In the genomic region with DNA sequence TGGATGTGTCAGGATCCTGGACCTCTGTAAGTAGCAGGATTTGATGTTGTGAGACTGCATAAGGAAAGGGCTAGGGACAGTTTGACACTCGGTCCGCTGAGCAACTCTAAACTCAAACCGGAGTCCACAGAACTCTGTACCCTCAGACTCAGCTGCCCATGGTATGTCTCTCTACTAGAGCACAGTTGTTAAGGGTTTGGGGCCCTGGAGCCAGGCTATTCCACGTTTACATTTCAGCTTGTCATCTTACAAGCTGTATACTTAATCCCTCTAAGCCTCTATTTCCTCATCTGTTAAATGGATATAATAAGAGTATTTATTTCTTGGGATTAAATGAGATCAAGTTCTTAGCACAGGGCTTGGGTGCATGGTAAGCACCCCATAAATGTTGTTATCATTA, we compare ENCODE assay signal across 17 cellular contexts. TPM values are rescaled to one million over a fixed set of nuclear protein-coding genes. Genes with fewer than 3 reads are reported as not detected.
DNase-seq lines count a peak whose midpoint lies in the region; ATAC-seq and TF ChIP-seq lines count a peak whose summit lies in the region.
"Had no signal": no experiment of that assay in that cellular context is flagged by ENCODE, and none has a peak within 500 bp of the region (broad histone marks: within the 10 kb centered on the region; RNA-seq: fewer than 3 reads in every experiment).

No MANE protein-coding gene starts in this region.

- H3K36me3 Mint-ChIP-seq in stimulated activated effector memory CD8-positive, alpha-beta T cell treated with anti-CD3 and anti-CD28 coated beads, Interleukin-12 subunit alpha, Interleukin-12 subunit beta, amount 100 ng/mL, for 72 hours, result no peaks in the 10 kb centered on the region
- H3K36me3 Mint-ChIP-seq: CD8-positive, alpha-beta memory T cell had no signal

- H3K27me3 ChIP-seq in SJCRH30 (no peaks in the 10 kb centered on the region), muscle layer of duodenum (ENCODE audit: low read depth, low read length) (no peaks in the 10 kb centered on the region)
- H3K27me3 ChIP-seq: BLaER1 had no signal

- TF ChIP-seq CTCF in HEK293 (tag by site-specific recombination; IDR thresholded peaks at IDR 0.05) (no peak), fibroblast of villous mesenchyme (IDR thresholded peaks at IDR 0.05; ENCODE audit: insufficient read depth, low read depth, low read length) (no peak)

- POLR2A ChIA-PET in HEK293 (lab: Yijun Ruan, JAX), result interaction anchor here (1.3 to 1.4 kb wide), 2 partner anchors 38 to 123 kb away, joined by 3 to 10 read pairs; a partner anchor contains a TSS

- no peaks in the 10 kb centered on the region for H3K9me3 ChIP-seq in HEK293 (ENCODE audit: control insufficient read depth, insufficient read depth, low read depth, low read length)
- H3K9me3 ChIP-seq in SJCRH30 (replicated peaks), result no peaks in the 10 kb centered on the region
- H3K9me3 ChIP-seq in muscle layer of duodenum (ENCODE audit: control insufficient read depth in 1 of 2, low read length in 2 of 2), result no peaks in the 10 kb centered on the region
- H3K9me3 ChIP-seq: BLaER1 had no signal

- peaks cover 18% of the 10 kb centered on the region for H3K4me1 Mint-ChIP-seq in stimulated activated effector memory CD8-positive, alpha-beta T cell treated with anti-CD3 and anti-CD28 coated beads, Interleukin-12 subunit alpha, Interleukin-12 subunit beta, amount 100 ng/mL, for 72 hours

- H3K4me1 ChIP-seq in HEK293 (ENCODE audit: control insufficient read depth, insufficient read depth, low read length), result peaks cover 38% of the 10 kb centered on the region
- peaks cover 52% of the 10 kb centered on the region for H3K4me1 ChIP-seq in SJCRH30
- H3K4me1 ChIP-seq in muscle layer of duodenum (ENCODE audit: control insufficient read depth in 1 of 2, insufficient read depth in 2 of 2, low read length in 2 of 2), result peaks cover 4 to 50% of the 10 kb centered on the region in 2 donors
- H3K4me1 ChIP-seq: BLaER1 had no signal

- ATAC-seq in stimulated activated effector memory CD8-positive, alpha-beta T cell treated with anti-CD3 and anti-CD28 coated beads, Interleukin-12 subunit alpha, Interleukin-12 subunit beta, amount 100 ng/mL, for 72 hours, result no peak
- ATAC-seq: GM12878 had no signal

- CTCF ChIA-PET in HEK293 (lab: Yijun Ruan, JAX), result interaction anchor here (3.8 to 5.0 kb wide), 2 partner anchors 9 to 20 kb away, joined by 15 to 36 read pairs; no protein-coding TSS in a partner anchor

- H3K36me3 ChIP-seq in HEK293 (ENCODE audit: control insufficient read depth in 2 of 2, insufficient read depth in 1 of 2, low read length in 2 of 2) (no peaks in the 10 kb centered on the region), SJCRH30 (no peaks in the 10 kb centered on the region), muscle layer of duodenum (ENCODE audit: control insufficient read depth in 1 of 2, insufficient read depth in 2 of 2, low read length in 2 of 2) (no peaks in the 10 kb centered on the region)
- H3K36me3 ChIP-seq: BLaER1 had no signal

- H3K4me3 Mint-ChIP-seq in stimulated activated effector memory CD8-positive, alpha-beta T cell treated with anti-CD3 and anti-CD28 coated beads, Interleukin-12 subunit alpha, Interleukin-12 subunit beta, amount 100 ng/mL, for 72 hours, result no peak overlapping the region
- H3K4me3 Mint-ChIP-seq: CD8-positive, alpha-beta memory T cell; H9 had no signal

- no peak overlapping the region for H3K27ac Mint-ChIP-seq in stimulated activated effector memory CD8-positive, alpha-beta T cell treated with anti-CD3 and anti-CD28 coated beads, Interleukin-12 subunit alpha, Interleukin-12 subunit beta, amount 100 ng/mL, for 72 hours
- H3K27ac Mint-ChIP-seq: H9 had no signal

- DNase-seq in SJCRH30, result peak; percentile 27 to 63
- peak; percentile 83 for DNase-seq in fibroblast of villous mesenchyme (ENCODE audit: low read depth)
- DNase-seq in stimulated activated effector memory CD8-positive, alpha-beta T cell treated with anti-CD3 and anti-CD28 coated beads, Interleukin-12 subunit alpha, Interleukin-12 subunit beta, amount 100 ng/mL, for 72 hours (ENCODE audit: low spot score in 2 of 2), result no peak
- no peak for DNase-seq in COLO668 (lab: John Stamatoyannopoulos, UW; ENCODE audit: unreplicated experiment)
- DNase-seq in NCI-H1930 (lab: John Stamatoyannopoulos, UW), result no peak
- DNase-seq in cortex of kidney (lab: John Stamatoyannopoulos, UW), result no peak
- DNase-seq: 8988T; AML-193; CD8-positive, alpha-beta memory T cell; GF-D8; GOT3; H9 had no signal

- H3K4me3 ChIP-seq in HEK293 (ENCODE audit: low read depth, low read length) (no peak overlapping the region), SJCRH30 (no peak overlapping the region), fibroblast of villous mesenchyme (ENCODE audit: low read depth, low read length) (no peak overlapping the region), muscle layer of duodenum (ENCODE audit: low read depth in 1 of 2, low read length in 2 of 2) (no peak overlapping the region)
- H3K4me3 ChIP-seq: BLaER1, GM12878 had no signal

- H3K9me3 Mint-ChIP-seq in stimulated activated effector memory CD8-positive, alpha-beta T cell treated with anti-CD3 and anti-CD28 coated beads, Interleukin-12 subunit alpha, Interleukin-12 subunit beta, amount 100 ng/mL, for 72 hours, result no peaks in the 10 kb centered on the region
- H3K9me3 Mint-ChIP-seq: CD8-positive, alpha-beta memory T cell; H9 had no signal

- H3K27ac ChIP-seq in HEK293 (ENCODE audit: extremely low read depth, low read depth, low read length) (peak overlapping the region; percentile 7; the same call in 1 of the 2 replicates), SJCRH30 (no peak overlapping the region), muscle layer of duodenum (ENCODE audit: low read length) (peak overlapping the region; percentile 35)
- H3K27ac ChIP-seq: BLaER1 had no signal

TF ChIP-seq in HEK293, 187 proteins besides CTCF, POLR2A, EP300 and RAD21:
- TF ChIP-seq ZNF394 (tag by site-specific recombination; IDR thresholded peaks at IDR 0.05; ENCODE audit: borderline replicate concordance) (no peak), ZNF561 (tag by site-specific recombination; IDR thresholded peaks at IDR 0.05; ENCODE audit: borderline replicate concordance) (no peak), BCL11B (tag by site-specific recombination; IDR thresholded peaks at IDR 0.05; ENCODE audit: low read depth) (no peak), ZNF133 (tag by site-specific recombination; IDR thresholded peaks at IDR 0.05) (no peak), MYNN (tag by site-specific recombination; IDR thresholded peaks at IDR 0.05; ENCODE audit: borderline replicate concordance) (no peak), TCF7L2 (IDR thresholded peaks at IDR 0.05; ENCODE audit: borderline replicate concordance, low read depth, low read length) (no peak), ZNF19 (tag by site-specific recombination; IDR thresholded peaks at IDR 0.05; ENCODE audit: low read depth) (no peak)
- TF ChIP-seq, protein P1, sequence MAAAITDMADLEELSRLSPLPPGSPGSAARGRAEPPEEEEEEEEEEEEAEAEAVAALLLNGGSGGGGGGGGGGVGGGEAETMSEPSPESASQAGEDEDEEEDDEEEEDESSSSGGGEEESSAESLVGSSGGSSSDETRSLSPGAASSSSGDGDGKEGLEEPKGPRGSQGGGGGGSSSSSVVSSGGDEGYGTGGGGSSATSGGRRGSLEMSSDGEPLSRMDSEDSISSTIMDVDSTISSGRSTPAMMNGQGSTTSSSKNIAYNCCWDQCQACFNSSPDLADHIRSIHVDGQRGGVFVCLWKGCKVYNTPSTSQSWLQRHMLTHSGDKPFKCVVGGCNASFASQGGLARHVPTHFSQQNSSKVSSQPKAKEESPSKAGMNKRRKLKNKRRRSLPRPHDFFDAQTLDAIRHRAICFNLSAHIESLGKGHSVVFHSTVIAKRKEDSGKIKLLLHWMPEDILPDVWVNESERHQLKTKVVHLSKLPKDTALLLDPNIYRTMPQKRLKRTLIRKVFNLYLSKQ (tag by site-specific recombination; IDR thresholded peaks at IDR 0.05; ENCODE audit: borderline replicate concordance), result no peak

RNA-seq across cellular contexts. Expression of a gene that starts 27.9 kb away (rescaled TPM):
- not detected in 2 replicates for total RNA-seq in SJCRH30 (2014; rRNA removed; shearing (Covaris generic))
- not detected in 2 replicates for total RNA-seq in fibroblast of villous mesenchyme
- total RNA-seq: CD8-positive, alpha-beta memory T cell; GM12878; H9; HT-29 had no signal

RNA-seq across cellular contexts. Expression of a gene that starts 42.0 kb away (rescaled TPM):
- total RNA-seq in SJCRH30 (2014; rRNA removed; shearing (Covaris generic)), result 5.9 and 7.6 TPM in 2 replicates
- 4.3 and 4.5 TPM in 2 replicates for total RNA-seq in fibroblast of villous mesenchyme
- total RNA-seq: H9 had no signal

Comparison
In these comparisons a context has a peak if more than half of its experiments do, and no peak if none do; other contexts are left out.
1. DNase-seq: peak in SJCRH30 (2 of 2) and fibroblast of villous mesenchyme (single experiment); none in stimulated activated effector memory CD8-positive, alpha-beta T cell treated with anti-CD3 and anti-CD28 coated beads, Interleukin-12 subunit alpha, Interleukin-12 subunit beta, amount 100 ng/mL, for 72 hours (0 of 2), COLO668 (single experiment), NCI-H1930 (0 of 2) and cortex of kidney (single experiment).